Comparison of ENCODE assay signal across 11 cellular contexts in genomic region chr4:1266881-1267763, GRCh38. TPM values are rescaled to one million over a fixed set of nuclear protein-coding genes. Genes with fewer than 3 reads are reported as not detected.
DNase-seq lines count a peak whose midpoint lies in the region; ATAC-seq and TF ChIP-seq lines count a peak whose summit lies in the region.
"Had no signal": no experiment of that assay in that cellular context is flagged by ENCODE, and none has a peak within 500 bp of the region (broad histone marks: within the 10 kb centered on the region; RNA-seq: fewer than 3 reads in every experiment).

No MANE protein-coding gene starts in this region.

- H3K36me3 ChIP-seq in CD4-positive, CD25-positive, alpha-beta regulatory T cell (ENCODE audit: control insufficient read depth, insufficient read depth, low read length), result no peaks in the 10 kb centered on the region

- no peaks in the 10 kb centered on the region for H3K27me3 Mint-ChIP-seq in CD4-positive, CD25-positive, alpha-beta regulatory T cell
- H3K27me3 Mint-ChIP-seq in T-helper 17 cell (no peaks in the 10 kb centered on the region), immature natural killer cell (ENCODE audit: low read depth in 3 of 3) (peaks cover 0 to 10% (median 0%) of the 10 kb centered on the region in 3 donors)

- peaks cover 9 to 20% (median 16%) of the 10 kb centered on the region in 4 donors for H3K4me1 Mint-ChIP-seq in CD4-positive, CD25-positive, alpha-beta regulatory T cell
- H3K4me1 Mint-ChIP-seq in T-helper 17 cell, result peaks cover 9% of the 10 kb centered on the region
- peaks cover 9 to 16% of the 10 kb centered on the region in 2 donors for H3K4me1 Mint-ChIP-seq in immature natural killer cell

- H3K4me1 ChIP-seq in CD4-positive, CD25-positive, alpha-beta regulatory T cell (ENCODE audit: control insufficient read depth, insufficient read depth, low read length, poor library complexity, severe bottlenecking), result peaks cover 7% of the 10 kb centered on the region

- H3K9me3 Mint-ChIP-seq in CD4-positive, CD25-positive, alpha-beta regulatory T cell, result peaks cover 0 to 2% (median 0%) of the 10 kb centered on the region in 7 donors
- H3K9me3 Mint-ChIP-seq in immature natural killer cell, result peaks cover 0 to 3% (median 0%) of the 10 kb centered on the region in 6 donors

- peak; percentile 28 to 56 for ATAC-seq in CD4-positive, CD25-positive, alpha-beta regulatory T cell (ENCODE audit: low read depth in 2 of 2)
- peak; percentile 74 for ATAC-seq in T-helper 17 cell
- ATAC-seq in HG02642 (IDR thresholded peaks at IDR 0.05; ENCODE audit: poor library complexity, unreplicated experiment), result no peak

- H3K4me3 Mint-ChIP-seq in CD4-positive, CD25-positive, alpha-beta regulatory T cell, result peak overlapping the region; percentile 81 to 91 (median 88)
- peak overlapping the region; percentile 87 for H3K4me3 Mint-ChIP-seq in T-helper 17 cell
- peak overlapping the region; percentile 79 to 87 (median 83) for H3K4me3 Mint-ChIP-seq in immature natural killer cell

- no peaks in the 10 kb centered on the region for H3K27me3 ChIP-seq in CD4-positive, CD25-positive, alpha-beta regulatory T cell (ENCODE audit: control insufficient read depth, insufficient read depth, low read length)

- peak in 2 of 3 donors; percentile 26 to 41 for DNase-seq in CD4-positive, CD25-positive, alpha-beta regulatory T cell
- DNase-seq in T-helper 17 cell (no peak), immature natural killer cell (no peak), COLO668 (lab: John Stamatoyannopoulos, UW; ENCODE audit: unreplicated experiment) (no peak), GM03348 (ENCODE audit: low spot score) (no peak), nucleus accumbens (lab: John Stamatoyannopoulos, UW) (no peak)
- DNase-seq: NCI-H1048, SHP77 treated with DMSO at 0.1 percent for 48 hours had no signal

- peak overlapping the region; percentile 77 for H3K4me3 ChIP-seq in CD4-positive, CD25-positive, alpha-beta regulatory T cell (ENCODE audit: low read depth, low read length)
- H3K4me3 ChIP-seq in GM12875 (ENCODE audit: low read depth, low read length), result peak overlapping the region; percentile 33
- H3K4me3 ChIP-seq: psoas muscle had no signal

- H3K36me3 Mint-ChIP-seq in CD4-positive, CD25-positive, alpha-beta regulatory T cell, result peaks cover 5% of the 10 kb centered on the region
- no peaks in the 10 kb centered on the region for H3K36me3 Mint-ChIP-seq in T-helper 17 cell (ENCODE audit: low read depth)
- peaks cover 0 to 14% (median 7%) of the 10 kb centered on the region in 3 donors for H3K36me3 Mint-ChIP-seq in immature natural killer cell

- TF ChIP-seq CTCF in GM12875 (IDR thresholded peaks at IDR 0.05; ENCODE audit: borderline replicate concordance, insufficient read depth, low read depth, low read length), result no peak

- peak overlapping the region; percentile 80 for H3K27ac ChIP-seq in CD4-positive, CD25-positive, alpha-beta regulatory T cell (ENCODE audit: insufficient read depth, low read length, poor library complexity, severe bottlenecking)
- H3K27ac ChIP-seq: psoas muscle had no signal

- no peaks in the 10 kb centered on the region for H3K9me3 ChIP-seq in CD4-positive, CD25-positive, alpha-beta regulatory T cell (ENCODE audit: control insufficient read depth in 2 of 2, low read length in 2 of 2)
- H3K9me3 ChIP-seq in T-helper 17 cell (ENCODE audit: control insufficient read depth, low read length, poor library complexity, severe bottlenecking), result no peaks in the 10 kb centered on the region
- H3K9me3 ChIP-seq: psoas muscle had no signal

- peak overlapping the region; percentile 91 to 93 (median 93) for H3K27ac Mint-ChIP-seq in CD4-positive, CD25-positive, alpha-beta regulatory T cell
- H3K27ac Mint-ChIP-seq in T-helper 17 cell (peak overlapping the region; percentile 94), immature natural killer cell (peak overlapping the region; percentile 93 to 97 (median 94))

RNA-seq across cellular contexts. Expression of gene CTBP1, which starts 18.2 kb away (rescaled TPM):
- 198 TPM for total RNA-seq in CD4-positive, CD25-positive, alpha-beta regulatory T cell
- 10 to 100 TPM; 32.4 to 82.8 (median 52.0) TPM for polyA plus RNA-seq in CD4-positive, CD25-positive, alpha-beta regulatory T cell
- total RNA-seq in T-helper 17 cell, result 100 to 1,000 TPM; 164 to 184 TPM
- polyA plus RNA-seq in immature natural killer cell, result 100 to 1,000 TPM in 1 of 3 donors, 10 to 100 TPM in 2; 72.1 to 110 (median 77.7) TPM

RNA-seq across cellular contexts. Expression of gene MAEA, which starts 22.6 kb away (rescaled TPM):
- 77.7 TPM for total RNA-seq in CD4-positive, CD25-positive, alpha-beta regulatory T cell
- polyA plus RNA-seq in CD4-positive, CD25-positive, alpha-beta regulatory T cell, result 10 to 100 TPM; 61.2 to 76.2 (median 66.2) TPM
- 10 to 100 TPM; 46.9 to 75.8 TPM for total RNA-seq in T-helper 17 cell
- polyA plus RNA-seq in immature natural killer cell, result 10 to 100 TPM; 60.7 to 76.0 (median 72.9) TPM

Comparison
In these comparisons a context has a peak if more than half of its experiments do, and no peak if none do; other contexts are left out.
1. DNase-seq: peak in CD4-positive, CD25-positive, alpha-beta regulatory T cell (2 of 3); none in T-helper 17 cell (0 of 3), immature natural killer cell (0 of 3), COLO668 (single experiment), GM03348 (single experiment) and nucleus accumbens (0 of 56).
2. Peak in every context shown above with its lines, with median percentiles within 50 percentile points of each other: H3K27ac Mint-ChIP-seq and H3K4me3 Mint-ChIP-seq.